In the genomic region with DNA sequence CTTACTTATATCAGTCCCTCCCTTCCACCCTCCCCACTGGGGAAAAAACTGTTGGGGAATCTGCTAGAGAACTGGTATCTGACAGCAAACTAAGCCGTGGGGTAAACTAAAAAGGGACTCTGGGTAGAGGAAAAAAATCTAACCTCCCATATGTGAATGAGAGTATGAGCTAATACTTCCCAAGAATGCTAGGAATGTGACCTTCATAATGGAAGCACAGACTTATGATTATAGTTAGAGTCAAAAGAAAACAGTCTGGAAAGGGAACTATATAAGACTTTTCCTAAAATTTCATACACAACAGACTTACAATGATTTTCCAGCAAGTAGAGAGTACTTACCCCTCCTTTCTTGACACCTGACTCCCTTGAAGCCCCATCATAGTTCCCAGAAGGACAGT, we compare ENCODE assay signal across 12 cellular contexts. TPM values are rescaled to one million over a fixed set of nuclear protein-coding genes. Genes with fewer than 3 reads are reported as not detected.
DNase-seq lines count a peak whose midpoint lies in the region; TF ChIP-seq lines count a peak whose summit lies in the region.
"Had no signal": no experiment of that assay in that cellular context is flagged by ENCODE, and none has a peak within 500 bp of the region (broad histone marks: within the 10 kb centered on the region; RNA-seq: fewer than 3 reads in every experiment).

No MANE protein-coding gene starts in this region.

- no peak overlapping the region for H2AK5ac ChIP-seq in neuronal stem cell (ENCODE audit: low read depth, low read length)

- no peak overlapping the region for H4K91ac ChIP-seq in neuronal stem cell (ENCODE audit: low read depth, low read length, poor library complexity)

- no peak overlapping the region for H3K9ac ChIP-seq in neuronal stem cell (ENCODE audit: low read depth, low read length, poor library complexity)

- H3K27ac ChIP-seq in SJCRH30 = peak overlapping the region; percentile 51
- H3K27ac ChIP-seq in neuronal stem cell (replicated peaks; ENCODE audit: low read length) = no peak overlapping the region

- H3K23ac ChIP-seq in neuronal stem cell (ENCODE audit: low read depth, low read length, poor library complexity) = no peak overlapping the region

- H3K27ac Mint-ChIP-seq in progenitor cell of endocrine pancreas = peak overlapping the region; percentile 69
- H3K27ac Mint-ChIP-seq in activated CD4-positive, alpha-beta memory T cell treated with anti-CD3 and anti-CD28 coated beads, Interleukin-2, amount 10 ng/mL, durations not matched to agents 7 days and 5 days = no peak overlapping the region

- no peaks in the 10 kb centered on the region for H3K79me1 ChIP-seq in neuronal stem cell (ENCODE audit: low read depth, low read length)

- H3K27me3 ChIP-seq in SJCRH30 (no peaks in the 10 kb centered on the region), neuronal stem cell (ENCODE audit: control insufficient read depth in 3 of 3, insufficient read depth in 3 of 3, low read depth in 1 of 3, low read length in 3 of 3) (no peaks in the 10 kb centered on the region)

- no peak overlapping the region for H2AFZ ChIP-seq in neuronal stem cell (ENCODE audit: low read length)

- H2BK12ac ChIP-seq in neuronal stem cell (ENCODE audit: low read length) = no peak overlapping the region

- no peak overlapping the region for H2BK15ac ChIP-seq in neuronal stem cell (ENCODE audit: low read length)

- H3K18ac ChIP-seq in neuronal stem cell (ENCODE audit: low read length) = no peak overlapping the region

- no peak overlapping the region for H3K14ac ChIP-seq in neuronal stem cell (ENCODE audit: low read length)

- no CpG with 5 or more reads among the region's 1 CpG for WGBS in neuronal stem cell (ENCODE audit: extremely low coverage in 2 of 2, insufficient read length in 2 of 2, insufficient replicate concordance in 1 of 2), 2 donors

- H3K4me2 ChIP-seq in neuronal stem cell (ENCODE audit: insufficient read depth, low read length, poor library complexity, severe bottlenecking) = no peak overlapping the region

- H3K4ac ChIP-seq in neuronal stem cell (ENCODE audit: low read length) = no peak overlapping the region

- H3K4me3 ChIP-seq in SJCRH30 (no peak overlapping the region), neuronal stem cell (ENCODE audit: low read length in 2 of 2) (no peak overlapping the region)

- H3K36me3 ChIP-seq in SJCRH30 = no peaks in the 10 kb centered on the region
- peaks cover 3 to 30% of the 10 kb centered on the region in 2 donors for H3K36me3 ChIP-seq in neuronal stem cell (replicated peaks in 1 of 2; ENCODE audit: control insufficient read depth in 2 of 2, insufficient read depth in 2 of 2, low read length in 2 of 2)

- peak; percentile 82 for DNase-seq in EH (ENCODE audit: low read depth)
- peak in 1 of 2 experiments; percentile 24 for DNase-seq in SJCRH30
- DNase-seq in fibroblast of gingiva (ENCODE audit: low read depth) = peak; percentile 62
- no peak for DNase-seq in progenitor cell of endocrine pancreas (ENCODE audit: low spot score, unreplicated experiment)
- no peak for DNase-seq in 8988T
- no peak for DNase-seq in activated CD4-positive, alpha-beta memory T cell treated with anti-CD3 and anti-CD28 coated beads, Interleukin-2, amount 10 ng/mL, durations not matched to agents 7 days and 5 days
- DNase-seq in neuronal stem cell (ENCODE audit: low spot score) = no peak
- DNase-seq in midbrain (lab: John Stamatoyannopoulos, UW) = no peak
- DNase-seq: DMS79, NCI-H774, occipital lobe, T-helper 2 cell had no signal

- POLR2A ChIA-PET in activated CD4-positive, alpha-beta memory T cell treated with anti-CD3 and anti-CD28 coated beads, Interleukin-2, amount 10 ng/mL, durations not matched to agents 7 days and 5 days (lab: Charles Lee) = no interaction called here

- peaks cover 7% of the 10 kb centered on the region for H3K36me3 Mint-ChIP-seq in progenitor cell of endocrine pancreas (ENCODE audit: insufficient read depth)
- H3K36me3 Mint-ChIP-seq in activated CD4-positive, alpha-beta memory T cell treated with anti-CD3 and anti-CD28 coated beads, Interleukin-2, amount 10 ng/mL, durations not matched to agents 7 days and 5 days (ENCODE audit: low read depth) = peaks cover 17% of the 10 kb centered on the region

- no peak overlapping the region for H2BK5ac ChIP-seq in neuronal stem cell (ENCODE audit: low read length)

- no peak for TF ChIP-seq CTCF in progenitor cell of endocrine pancreas (IDR thresholded peaks at IDR 0.05; ENCODE audit: unreplicated experiment)

- no peaks in the 10 kb centered on the region for H3K9me3 Mint-ChIP-seq in progenitor cell of endocrine pancreas (ENCODE audit: low read depth)
- no peaks in the 10 kb centered on the region for H3K9me3 Mint-ChIP-seq in activated CD4-positive, alpha-beta memory T cell treated with anti-CD3 and anti-CD28 coated beads, Interleukin-2, amount 10 ng/mL, durations not matched to agents 7 days and 5 days

- H3K4me1 ChIP-seq in SJCRH30 (peaks cover 12% of the 10 kb centered on the region), neuronal stem cell (ENCODE audit: control insufficient read depth in 2 of 2, insufficient read depth in 1 of 2, low read depth in 1 of 2, low read length in 2 of 2) (peaks cover 0 to 7% of the 10 kb centered on the region in 2 donors)

- H2BK120ac ChIP-seq in neuronal stem cell (ENCODE audit: low read depth, low read length) = no peak overlapping the region

- CTCF ChIA-PET in activated CD4-positive, alpha-beta memory T cell treated with anti-CD3 and anti-CD28 coated beads, Interleukin-2, amount 10 ng/mL, durations not matched to agents 7 days and 5 days (lab: Charles Lee) = interaction anchor here (1.4 to 3.0 kb wide), 3 partner anchors 24 to 155 kb away, joined by 5 to 11 read pairs (median 7); a partner anchor contains a TSS

- H4K8ac ChIP-seq in neuronal stem cell (ENCODE audit: low read depth, low read length) = no peak overlapping the region

- H3K9me3 ChIP-seq in SJCRH30 (replicated peaks) (no peaks in the 10 kb centered on the region), neuronal stem cell (replicated peaks in 1 of 2; ENCODE audit: control insufficient read depth in 2 of 2, insufficient read depth in 1 of 2, low read depth in 1 of 2, low read length in 2 of 2) (no peaks in the 10 kb centered on the region)

- H3K4me3 Mint-ChIP-seq in progenitor cell of endocrine pancreas (ENCODE audit: low read depth) = no peak overlapping the region
- H3K4me3 Mint-ChIP-seq in activated CD4-positive, alpha-beta memory T cell treated with anti-CD3 and anti-CD28 coated beads, Interleukin-2, amount 10 ng/mL, durations not matched to agents 7 days and 5 days = no peak overlapping the region

- H3K27me3 Mint-ChIP-seq in progenitor cell of endocrine pancreas = no peaks in the 10 kb centered on the region
- no peaks in the 10 kb centered on the region for H3K27me3 Mint-ChIP-seq in activated CD4-positive, alpha-beta memory T cell treated with anti-CD3 and anti-CD28 coated beads, Interleukin-2, amount 10 ng/mL, durations not matched to agents 7 days and 5 days

- H3K4me1 Mint-ChIP-seq in progenitor cell of endocrine pancreas (ENCODE audit: low read depth) = peaks cover 5% of the 10 kb centered on the region
- peaks cover 4% of the 10 kb centered on the region for H3K4me1 Mint-ChIP-seq in activated CD4-positive, alpha-beta memory T cell treated with anti-CD3 and anti-CD28 coated beads, Interleukin-2, amount 10 ng/mL, durations not matched to agents 7 days and 5 days

RNA-seq across cellular contexts. Expression of a gene that starts 23.0 kb away (rescaled TPM):
- 33.8 and 34.9 TPM in 2 replicates for total RNA-seq in SJCRH30 (2014; rRNA removed; shearing (Covaris generic))
- total RNA-seq in progenitor cell of endocrine pancreas = 19.6 and 20.9 TPM in 2 replicates
- total RNA-seq in activated CD4-positive, alpha-beta memory T cell treated with anti-CD3 and anti-CD28 coated beads, Interleukin-2, amount 10 ng/mL, durations not matched to agents 7 days and 5 days = 10 to 100 TPM; 19.5 to 20.3 TPM
- 12.4 TPM for polyA plus RNA-seq in neuronal stem cell (2013, experiment 1 of 2)
- polyA plus RNA-seq in neuronal stem cell (2013, experiment 2 of 2) = 12.8 TPM

Comparison
In these comparisons a context has a peak if more than half of its experiments do, and no peak if none do; other contexts are left out.
1. DNase-seq: peak in EH (single experiment) and fibroblast of gingiva (single experiment); none in progenitor cell of endocrine pancreas (single experiment), 8988T (single experiment), activated CD4-positive, alpha-beta memory T cell treated with anti-CD3 and anti-CD28 coated beads, Interleukin-2, amount 10 ng/mL, durations not matched to agents 7 days and 5 days (single experiment), neuronal stem cell (single experiment) and midbrain (single experiment).